In the genomic region with DNA sequence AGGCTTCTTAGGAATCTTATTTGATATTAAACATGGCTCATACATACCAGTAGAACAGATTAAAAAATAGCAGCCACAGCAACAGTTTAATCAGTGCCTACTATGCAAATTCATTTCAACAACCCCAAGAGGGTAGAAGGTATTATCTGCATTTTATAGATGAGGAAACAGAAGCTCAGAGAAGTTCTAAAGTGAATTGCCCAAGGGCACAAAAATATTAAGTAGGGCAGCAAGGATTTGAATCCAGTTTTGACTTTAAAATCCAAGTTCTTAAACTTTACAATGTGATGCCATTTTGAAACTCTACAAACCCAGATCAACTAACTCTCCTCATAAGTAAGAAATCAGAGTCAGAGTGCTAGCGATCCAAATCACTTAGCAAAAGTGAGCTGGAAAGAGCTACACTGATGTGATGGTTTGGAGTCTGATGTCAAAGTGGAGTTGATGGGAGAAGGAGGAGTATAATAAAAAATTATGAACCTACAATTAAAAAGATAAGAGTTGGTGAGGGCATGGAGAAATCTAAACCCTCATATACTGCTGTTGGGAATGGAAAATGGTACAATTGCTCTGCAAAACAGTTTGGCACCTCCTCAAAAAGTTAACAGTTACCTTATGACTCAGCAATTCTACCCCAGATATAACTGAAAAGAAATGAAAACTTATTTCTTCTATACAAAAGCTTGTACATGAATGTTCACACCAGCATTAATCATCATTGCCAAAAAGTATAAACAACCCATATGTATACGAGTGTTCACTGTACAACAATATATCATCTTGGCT, we compare ENCODE assay signal across 13 cellular contexts. TPM values are rescaled to one million over a fixed set of nuclear protein-coding genes. Genes with fewer than 3 reads are reported as not detected.
DNase-seq lines count a peak whose midpoint lies in the region; ATAC-seq and TF ChIP-seq lines count a peak whose summit lies in the region.
"Had no signal": no experiment of that assay in that cellular context is flagged by ENCODE, and none has a peak within 500 bp of the region (broad histone marks: within the 10 kb centered on the region; RNA-seq: fewer than 3 reads in every experiment).

No MANE protein-coding gene starts in this region.

- H3K4me3 ChIP-seq in Caco-2 (ENCODE audit: low read depth, low read length) (no peak overlapping the region), Panc1 (ENCODE audit: low read depth in 2 of 2, low read length in 2 of 2) (no peak overlapping the region), mucosa of descending colon (no peak overlapping the region)
- H3K4me3 ChIP-seq: skin epidermis had no signal

- no peaks in the 10 kb centered on the region for H3K27me3 Mint-ChIP-seq in Caco-2 (ENCODE audit: insufficient read depth, unreplicated experiment)

- H3K36me3 Mint-ChIP-seq in Caco-2 (ENCODE audit: insufficient read depth, unreplicated experiment) = peaks cover 5% of the 10 kb centered on the region

- no peak for TF ChIP-seq CTCF in Caco-2 (IDR thresholded peaks at IDR 0.05; ENCODE audit: insufficient read depth in 1 of 2, low read depth in 1 of 2, low read length in 1 of 2, severe bottlenecking in 1 of 2, unreplicated experiment in 1 of 2)
- no peak for TF ChIP-seq CTCF in Panc1 (IDR thresholded peaks at IDR 0.05)
- TF ChIP-seq CTCF in mucosa of descending colon (IDR thresholded peaks at IDR 0.05) = no peak

- intact Hi-C loops in Caco-2 (cut with micrococcal nuclease; ENCODE audit: unreplicated experiment) = no loop called here
- intact Hi-C loops in Panc1 (cut with micrococcal nuclease; ENCODE audit: unreplicated experiment) = no loop called here
- intact Hi-C loops in mucosa of descending colon (cut with DNase I, micrococcal nuclease) = no loop called here

- H3K27ac ChIP-seq in Panc1 (ENCODE audit: low read length) = peak overlapping the region; percentile 25; the same call in 1 of the 2 replicates

- H3K27ac Mint-ChIP-seq in Caco-2 (ENCODE audit: unreplicated experiment) = peak overlapping the region; percentile 73
- H3K27ac Mint-ChIP-seq: CD8-positive, alpha-beta T cell had no signal

- peaks cover 38% of the 10 kb centered on the region for H3K4me1 Mint-ChIP-seq in Caco-2 (ENCODE audit: low read depth, unreplicated experiment)

- BruUV-seq in Caco-2 (replicated peaks; lab: Mats Ljungman, UMichigan) (no TSS peak), Panc1 (replicated peaks; lab: Mats Ljungman, UMichigan) (no TSS peak)

- ATAC-seq in Panc1 = no peak
- peak; percentile 45 for ATAC-seq in mucosa of descending colon
- ATAC-seq in GM21619 (IDR thresholded peaks at IDR 0.05; ENCODE audit: unreplicated experiment) = no peak
- no peak for ATAC-seq in GM19324 (IDR thresholded peaks at IDR 0.05; ENCODE audit: low FRiP score, unreplicated experiment)
- ATAC-seq: CD8-positive, alpha-beta T cell had no signal

- H3K4me1 ChIP-seq in Caco-2 (peaks cover 65% of the 10 kb centered on the region), Panc1 (ENCODE audit: control insufficient read depth, insufficient read depth, low read length) (peaks cover 17% of the 10 kb centered on the region), mucosa of descending colon (ENCODE audit: low read depth) (no peaks in the 10 kb centered on the region)

- no peaks in the 10 kb centered on the region for H3K9me3 Mint-ChIP-seq in Caco-2 (ENCODE audit: unreplicated experiment)
- H3K9me3 Mint-ChIP-seq: CD8-positive, alpha-beta T cell had no signal

- DNase-seq in Caco-2 (no peak), Panc1 (ENCODE audit: low read depth, low spot score) (no peak), dermis microvascular lymphatic vessel endothelial cell (ENCODE audit: low read depth in 2 of 2) (peak; percentile 9 to 41), mucosa of descending colon (no peak), SIG-M5 (lab: John Stamatoyannopoulos, UW) (no peak), NCI-H1694 (lab: John Stamatoyannopoulos, UW) (no peak)
- DNase-seq: CD8-positive, alpha-beta T cell; glutamatergic neuron; KG1; NCI-H345 had no signal

- POLR2A ChIA-PET in Caco-2 (lab: Charles Lee) = no interaction called here
- POLR2A ChIA-PET in Panc1 (lab: Charles Lee) = no interaction called here

- H3K9me3 ChIP-seq in Caco-2 = no peaks in the 10 kb centered on the region
- no peaks in the 10 kb centered on the region for H3K9me3 ChIP-seq in Panc1 (ENCODE audit: control insufficient read depth, insufficient read depth, low read depth, low read length)
- no peaks in the 10 kb centered on the region for H3K9me3 ChIP-seq in mucosa of descending colon

- CTCF ChIA-PET in Caco-2 (lab: Charles Lee) = no interaction called here
- CTCF ChIA-PET in Panc1 (lab: Charles Lee) = interaction anchor here (0.6 kb wide), 1 partner anchor 134 kb away, joined by 7 read pairs; no protein-coding TSS in a partner anchor

- peak overlapping the region; percentile 46 for H3K4me3 Mint-ChIP-seq in Caco-2 (ENCODE audit: unreplicated experiment)
- H3K4me3 Mint-ChIP-seq: CD8-positive, alpha-beta T cell had no signal

- no peaks in the 10 kb centered on the region for H3K27me3 ChIP-seq in Caco-2 (replicated peaks; ENCODE audit: control insufficient read depth, insufficient read depth, low read length)
- H3K27me3 ChIP-seq in Panc1 (ENCODE audit: control insufficient read depth, insufficient read depth, low read length) = no peaks in the 10 kb centered on the region

- no peaks in the 10 kb centered on the region for H3K36me3 ChIP-seq in Caco-2 (ENCODE audit: control insufficient read depth, insufficient read depth, low read length)
- H3K36me3 ChIP-seq in Panc1 (ENCODE audit: control insufficient read depth, insufficient read depth, low read length) = no peaks in the 10 kb centered on the region
- no peaks in the 10 kb centered on the region for H3K36me3 ChIP-seq in mucosa of descending colon (ENCODE audit: low read depth)

- in situ Hi-C loops in Panc1 (cut with HindIII; ENCODE audit: low pct_unique_long_range_greater_than_20kb, low sequenced_read_pairs) = loop anchor here (25.0 kb wide), 1 partner anchor 180 kb away; no protein-coding TSS in a partner anchor

RNA-seq across cellular contexts. Expression of gene PLXND1, which starts 51.0 kb away (rescaled TPM):
- total RNA-seq in Caco-2 (2022) (26.3 and 33.0 TPM in 2 replicates), Panc1 (2021; ENCODE audit: unreplicated experiment) (248 TPM), dermis microvascular lymphatic vessel endothelial cell (273 and 392 TPM in 2 replicates), mucosa of descending colon (10 to 100 TPM; 26.8 to 57.1 (median 48.1) TPM)
- polyA plus RNA-seq in Panc1 (2012; ENCODE audit: insufficient read length) = 456 TPM

Comparison
In these comparisons a context has a peak if more than half of its experiments do, and no peak if none do; other contexts are left out.
1. DNase-seq: peak in dermis microvascular lymphatic vessel endothelial cell (2 of 2); none in Caco-2 (0 of 2), Panc1 (single experiment), mucosa of descending colon (0 of 3), SIG-M5 (single experiment) and NCI-H1694 (single experiment).